11 cellular contexts compared by ENCODE assay signal in genomic region chr22:37735054-37735453, GRCh38. TPM values are rescaled to one million over a fixed set of nuclear protein-coding genes. Genes with fewer than 3 reads are reported as not detected.
DNase-seq lines count a peak whose midpoint lies in the region; ATAC-seq and TF ChIP-seq lines count a peak whose summit lies in the region.
"Had no signal": no experiment of that assay in that cellular context is flagged by ENCODE, and none has a peak within 500 bp of the region (broad histone marks: within the 10 kb centered on the region; RNA-seq: fewer than 3 reads in every experiment).

No MANE protein-coding gene starts in this region.

- H4K8ac ChIP-seq in mesenchymal stem cell (ENCODE audit: low read length): peak overlapping the region; percentile 36

- H3K27me3 ChIP-seq in AG04450 (ENCODE audit: control insufficient read depth, insufficient read depth, low read length) (no peaks in the 10 kb centered on the region), Loucy (ENCODE audit: insufficient read depth, low read length, poor library complexity, severe bottlenecking) (no peaks in the 10 kb centered on the region), mesenchymal stem cell (ENCODE audit: control insufficient read depth in 1 of 2, insufficient read depth in 1 of 2, low read length in 2 of 2) (no peaks in the 10 kb centered on the region)

- H3K36me3 ChIP-seq in Loucy (ENCODE audit: insufficient read depth, low read length) (no peaks in the 10 kb centered on the region), mesenchymal stem cell (ENCODE audit: control insufficient read depth in 1 of 2, insufficient read depth in 2 of 2, low read depth in 1 of 2, low read length in 2 of 2) (no peaks in the 10 kb centered on the region)

- no peak for ATAC-seq in HG03139 (IDR thresholded peaks at IDR 0.05; ENCODE audit: unreplicated experiment)
- ATAC-seq in stimulated activated effector memory CD8-positive, alpha-beta T cell treated with anti-CD3 and anti-CD28 coated beads, Interleukin-12 subunit alpha, Interleukin-12 subunit beta, amount 100 ng/mL, for 72 hours: no peak

- no peak overlapping the region for H3K4me3 Mint-ChIP-seq in endothelial cell (ENCODE audit: unreplicated experiment)
- no peak overlapping the region for H3K4me3 Mint-ChIP-seq in stimulated activated effector memory CD8-positive, alpha-beta T cell treated with anti-CD3 and anti-CD28 coated beads, Interleukin-12 subunit alpha, Interleukin-12 subunit beta, amount 100 ng/mL, for 72 hours
- H3K4me3 Mint-ChIP-seq: activated T-cell treated with anti-CD3 and anti-CD28 coated beads, Interleukin-2, amount 50 U/mL, for 24 hours had no signal

- no peaks in the 10 kb centered on the region for H3K9me2 ChIP-seq in Loucy (replicated peaks; ENCODE audit: low read depth, low read length)

- H3K27ac Mint-ChIP-seq in endothelial cell (ENCODE audit: unreplicated experiment): no peak overlapping the region
- H3K27ac Mint-ChIP-seq in stimulated activated effector memory CD8-positive, alpha-beta T cell treated with anti-CD3 and anti-CD28 coated beads, Interleukin-12 subunit alpha, Interleukin-12 subunit beta, amount 100 ng/mL, for 72 hours: no peak overlapping the region
- H3K27ac Mint-ChIP-seq: activated T-cell treated with anti-CD3 and anti-CD28 coated beads, Interleukin-2, amount 50 U/mL, for 24 hours had no signal

- H3K79me2 ChIP-seq in Loucy (ENCODE audit: insufficient read depth, low read length): no peaks in the 10 kb centered on the region

- no peak overlapping the region for H2AK5ac ChIP-seq in mesenchymal stem cell (ENCODE audit: low read length, severe bottlenecking)

- H2BK120ac ChIP-seq in mesenchymal stem cell (ENCODE audit: low read depth, low read length): no peak overlapping the region

- no peaks in the 10 kb centered on the region for H3K79me1 ChIP-seq in mesenchymal stem cell (replicated peaks; ENCODE audit: low read length, poor library complexity, severe bottlenecking)

- H3K27ac ChIP-seq in AG04450 (ENCODE audit: low read depth, low read length): no peak overlapping the region
- H3K27ac ChIP-seq in mesenchymal stem cell (ENCODE audit: low read length, poor library complexity, severe bottlenecking): no peak overlapping the region

- CTCF ChIA-PET in AG04450 (lab: Charles Lee): interaction anchor here (0.5 to 1.5 kb wide), 5 partner anchors 27 to 92 kb away, joined by 3 to 6 read pairs (median 4); no protein-coding TSS in a partner anchor

- no peak overlapping the region for H2BK12ac ChIP-seq in mesenchymal stem cell (ENCODE audit: low read length in 2 of 2)

- 48% methylated on average over 10 of the region's 10 CpGs for WGBS in mesenchymal stem cell

- H3K9ac ChIP-seq in Loucy (ENCODE audit: low read depth, low read length, poor library complexity, severe bottlenecking): no peak overlapping the region
- peak overlapping the region; percentile 33 for H3K9ac ChIP-seq in mesenchymal stem cell (ENCODE audit: low read length)

- DNase-seq in AG04450 (ENCODE audit: low read depth, low spot score) (no peak), endothelial cell (ENCODE audit: low spot score) (peak; percentile 67), mesenchymal stem cell (peak; percentile 63), kidney glomerular epithelial cell (lab: John Stamatoyannopoulos, UW) (no peak), GM19238 (ENCODE audit: insufficient read length, low spot score) (no peak)
- no peak for DNase-seq in stimulated activated effector memory CD8-positive, alpha-beta T cell treated with anti-CD3 and anti-CD28 coated beads, Interleukin-12 subunit alpha, Interleukin-12 subunit beta, amount 100 ng/mL, for 72 hours (ENCODE audit: low spot score in 2 of 2)
- DNase-seq: activated T-cell treated with anti-CD3 and anti-CD28 coated beads, Interleukin-2, amount 50 U/mL, for 24 hours; GOT3; NCI-H524 treated with DMSO at 0.1 percent for 48 hours had no signal

- H3K4ac ChIP-seq in mesenchymal stem cell (ENCODE audit: low read depth in 1 of 2, low read length in 2 of 2): peak overlapping the region in 1 of 2 experiments; percentile 1

- H3K14ac ChIP-seq in mesenchymal stem cell (ENCODE audit: low read length in 2 of 2): no peak overlapping the region

- no peaks in the 10 kb centered on the region for H4K20me1 ChIP-seq in Loucy (ENCODE audit: insufficient read depth, low read length, poor library complexity, severe bottlenecking)

- no peaks in the 10 kb centered on the region for H3K4me1 Mint-ChIP-seq in endothelial cell (ENCODE audit: unreplicated experiment)
- peaks cover 5% of the 10 kb centered on the region for H3K4me1 Mint-ChIP-seq in stimulated activated effector memory CD8-positive, alpha-beta T cell treated with anti-CD3 and anti-CD28 coated beads, Interleukin-12 subunit alpha, Interleukin-12 subunit beta, amount 100 ng/mL, for 72 hours

- H3K27me3 Mint-ChIP-seq in endothelial cell (ENCODE audit: unreplicated experiment): peaks cover 8% of the 10 kb centered on the region
- H3K27me3 Mint-ChIP-seq: activated T-cell treated with anti-CD3 and anti-CD28 coated beads, Interleukin-2, amount 50 U/mL, for 24 hours had no signal

- H3K4me2 ChIP-seq in Loucy (ENCODE audit: low read depth, low read length, poor library complexity, severe bottlenecking) (no peak overlapping the region), mesenchymal stem cell (ENCODE audit: low read length, poor library complexity, severe bottlenecking) (no peak overlapping the region)

- no peak overlapping the region for H3K23ac ChIP-seq in mesenchymal stem cell (ENCODE audit: low read length in 2 of 2)

- H3K4me3 ChIP-seq in AG04450 (ENCODE audit: low read depth, low read length): no peak overlapping the region
- H3K4me3 ChIP-seq in Loucy (ENCODE audit: low read length, poor library complexity, severe bottlenecking): no peak overlapping the region
- H3K4me3 ChIP-seq in mesenchymal stem cell (ENCODE audit: insufficient read depth in 1 of 2, low read depth in 1 of 2, low read length in 2 of 2): no peak overlapping the region

- no peak overlapping the region for H3K18ac ChIP-seq in mesenchymal stem cell (ENCODE audit: low read depth in 1 of 2, low read length in 2 of 2)

- no peaks in the 10 kb centered on the region for H3F3A ChIP-seq in Loucy (ENCODE audit: low read depth)

- H3K9me3 ChIP-seq in AG04450 (ENCODE audit: control insufficient read depth, insufficient read depth, low read length) (no peaks in the 10 kb centered on the region; the same call in 1 of the 2 replicates), Loucy (ENCODE audit: insufficient read depth, low read depth, low read length) (no peaks in the 10 kb centered on the region), mesenchymal stem cell (ENCODE audit: control insufficient read depth, low read length) (no peaks in the 10 kb centered on the region)

- H4K91ac ChIP-seq in mesenchymal stem cell (ENCODE audit: low read length): no peak overlapping the region

- no peak overlapping the region for H2AFZ ChIP-seq in Loucy (ENCODE audit: low read length)
- no peak overlapping the region for H2AFZ ChIP-seq in mesenchymal stem cell (ENCODE audit: low read depth, low read length)

- TF ChIP-seq CTCF in AG04450 (IDR thresholded peaks at IDR 0.05; ENCODE audit: low read depth, low read length) (peak; percentile 32; the same call in 1 of the 2 replicates), Loucy (conservative IDR thresholded peaks at IDR 0.05; ENCODE audit: low read length) (peak; percentile 25; the same call in 1 of the 2 replicates), endothelial cell (IDR thresholded peaks at IDR 0.05; ENCODE audit: unreplicated experiment) (peak; percentile 47)

- POLR2A ChIA-PET in AG04450 (lab: Yijun Ruan, JAX): interaction anchor here (0.5 kb wide), 1 partner anchor 19 kb away, joined by 5 read pairs; no protein-coding TSS in a partner anchor

- no peak overlapping the region for H2BK15ac ChIP-seq in mesenchymal stem cell (ENCODE audit: low read depth, poor library complexity, severe bottlenecking)

- no peaks in the 10 kb centered on the region for H3K4me1 ChIP-seq in Loucy (ENCODE audit: insufficient read depth, low read length, poor library complexity, severe bottlenecking)
- peaks cover 17% of the 10 kb centered on the region for H3K4me1 ChIP-seq in mesenchymal stem cell (ENCODE audit: control insufficient read depth, insufficient read depth, low read depth, low read length)

- peaks cover 7% of the 10 kb centered on the region for H3K36me3 Mint-ChIP-seq in endothelial cell (ENCODE audit: low read depth, unreplicated experiment)
- H3K36me3 Mint-ChIP-seq in stimulated activated effector memory CD8-positive, alpha-beta T cell treated with anti-CD3 and anti-CD28 coated beads, Interleukin-12 subunit alpha, Interleukin-12 subunit beta, amount 100 ng/mL, for 72 hours: no peaks in the 10 kb centered on the region

- no peak overlapping the region for H2BK5ac ChIP-seq in mesenchymal stem cell (ENCODE audit: low read depth, low read length, poor library complexity, severe bottlenecking)

- H3K9me3 Mint-ChIP-seq in endothelial cell (ENCODE audit: unreplicated experiment): no peaks in the 10 kb centered on the region
- H3K9me3 Mint-ChIP-seq in stimulated activated effector memory CD8-positive, alpha-beta T cell treated with anti-CD3 and anti-CD28 coated beads, Interleukin-12 subunit alpha, Interleukin-12 subunit beta, amount 100 ng/mL, for 72 hours: no peaks in the 10 kb centered on the region
- H3K9me3 Mint-ChIP-seq: activated T-cell treated with anti-CD3 and anti-CD28 coated beads, Interleukin-2, amount 50 U/mL, for 24 hours had no signal

RNA-seq across cellular contexts. Expression of gene TRIOBP, which starts 38.2 kb away (rescaled TPM):
- polyA plus RNA-seq in AG04450 (2011; rRNA removed): 37.0 and 76.4 TPM in 2 replicates
- 78.8 and 114 TPM in 2 replicates for polyA minus RNA-seq in AG04450 (2011; rRNA and poly(A)+ RNA removed)
- 110 TPM for total RNA-seq in endothelial cell (ENCODE audit: unreplicated experiment)
- polyA plus RNA-seq in mesenchymal stem cell (2013, experiment 1 of 2): 67.0 TPM
- 64.8 TPM for polyA plus RNA-seq in mesenchymal stem cell (2013, experiment 2 of 2)

RNA-seq across cellular contexts. Expression of gene NOL12, which starts 48.9 kb away (rescaled TPM):
- polyA plus RNA-seq in AG04450 (2011; rRNA removed): 10.4 and 11.8 TPM in 2 replicates
- polyA minus RNA-seq in AG04450 (2011; rRNA and poly(A)+ RNA removed): 10.9 and 13.9 TPM in 2 replicates
- 15.7 TPM for total RNA-seq in endothelial cell (ENCODE audit: unreplicated experiment)
- 14.9 TPM for polyA plus RNA-seq in mesenchymal stem cell (2013, experiment 1 of 2)
- 13.9 TPM for polyA plus RNA-seq in mesenchymal stem cell (2013, experiment 2 of 2)

RNA-seq across cellular contexts. Expression of gene LGALS1, which starts 59.6 kb away (rescaled TPM):
- 5,926 and 7,935 TPM in 2 replicates for polyA plus RNA-seq in AG04450 (2011; rRNA removed)
- polyA minus RNA-seq in AG04450 (2011; rRNA and poly(A)+ RNA removed): 3,546 and 5,412 TPM in 2 replicates
- total RNA-seq in endothelial cell (ENCODE audit: unreplicated experiment): 18.6 TPM
- 4,707 TPM for polyA plus RNA-seq in mesenchymal stem cell (2013, experiment 1 of 2)
- 4,802 TPM for polyA plus RNA-seq in mesenchymal stem cell (2013, experiment 2 of 2)

Comparison
In these comparisons a context has a peak if more than half of its experiments do, and no peak if none do; other contexts are left out.
1. DNase-seq: peak in endothelial cell (single experiment) and mesenchymal stem cell (single experiment); none in AG04450 (single experiment), kidney glomerular epithelial cell (single experiment), GM19238 (single experiment) and stimulated activated effector memory CD8-positive, alpha-beta T cell treated with anti-CD3 and anti-CD28 coated beads, Interleukin-12 subunit alpha, Interleukin-12 subunit beta, amount 100 ng/mL, for 72 hours (0 of 2).
2. Peak in every context shown above with its lines, with median percentiles within 50 percentile points of each other: CTCF ChIP-seq.